8 cellular contexts compared by ENCODE assay signal in the genomic region with DNA sequence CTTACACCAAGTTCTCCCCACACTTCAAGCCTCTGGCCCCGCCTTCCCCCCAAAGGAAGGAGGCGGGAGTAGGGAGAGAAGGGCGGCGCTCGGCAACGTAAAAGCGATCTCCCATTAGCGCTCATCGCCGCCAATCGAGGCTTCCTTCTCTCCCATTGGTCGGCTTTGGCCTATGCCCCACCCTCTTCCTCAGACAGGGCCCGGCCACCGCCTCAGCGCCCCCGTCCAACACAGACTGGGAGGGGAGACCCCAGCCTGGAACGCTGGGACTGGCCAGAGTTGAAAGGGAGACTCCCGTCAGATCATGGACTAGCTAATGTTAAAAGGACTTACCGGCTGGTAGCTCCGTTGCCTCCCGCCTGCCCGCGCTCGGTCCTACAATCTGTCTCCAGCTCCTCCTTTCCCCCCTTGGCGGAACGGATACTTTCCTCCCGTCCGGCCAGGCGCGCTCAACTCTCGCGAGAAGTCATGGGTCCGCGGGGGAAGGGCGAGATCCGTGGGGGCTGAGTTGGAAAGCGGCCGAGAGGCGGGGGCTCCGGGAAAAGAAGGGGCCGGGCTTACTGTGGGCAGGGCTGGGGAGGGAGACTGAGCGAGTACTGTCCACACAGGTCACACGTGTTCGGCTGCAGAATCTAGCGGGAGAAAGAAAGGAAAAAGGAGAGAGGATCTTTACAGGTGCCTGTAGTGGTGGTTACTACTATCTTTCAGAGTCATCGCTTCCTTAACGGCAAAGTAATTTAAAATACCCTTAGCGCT. TPM values are rescaled to one million over a fixed set of nuclear protein-coding genes. Genes with fewer than 3 reads are reported as not detected.
DNase-seq lines count a peak whose midpoint lies in the region; ATAC-seq and TF ChIP-seq lines count a peak whose summit lies in the region.

TSS of gene ATF7 (minus strand) at position 437 of the 756 bp plus-strand sequence. CDS start 25,382 bp downstream, outside the sequence.

- H3K4me3 Mint-ChIP-seq in activated T-cell treated with anti-CD3 and anti-CD28 coated beads, Interleukin-2, amount 50 U/mL, for 4 hours: peak within 1 kb of the TSS; percentile 100

- H3K4me1 ChIP-seq in Panc1 (ENCODE audit: control insufficient read depth, insufficient read depth, low read length) (peaks cover 28% of the 10 kb centered on the region), esophagus (ENCODE audit: control insufficient read depth in 2 of 2, insufficient read depth in 2 of 2, low read length in 1 of 2) (no peaks in the 10 kb centered on the region), mucosa of stomach (ENCODE audit: control insufficient read depth, insufficient read depth, low read length) (peaks cover 8% of the 10 kb centered on the region)

- H3K9me3 ChIP-seq in Panc1 (ENCODE audit: control insufficient read depth, insufficient read depth, low read depth, low read length): no peaks in the 10 kb centered on the region
- H3K9me3 ChIP-seq in esophagus (ENCODE audit: control insufficient read depth in 2 of 2, insufficient read depth in 1 of 2, low read depth in 1 of 2, low read length in 1 of 2): no peaks in the 10 kb centered on the region
- no peaks in the 10 kb centered on the region for H3K9me3 ChIP-seq in mucosa of stomach (ENCODE audit: control insufficient read depth, low read length)

- DNase-seq in DMS53 (lab: John Stamatoyannopoulos, UW) (peak; percentile 98), KG1 (lab: John Stamatoyannopoulos, UW) (peak; percentile 74), Panc1 (ENCODE audit: low read depth, low spot score) (peak; percentile 96)
- DNase-seq in activated T-cell treated with anti-CD3 and anti-CD28 coated beads, Interleukin-2, amount 50 U/mL, for 4 hours: peak; percentile 99
- DNase-seq in stimulated activated CD8-positive, alpha-beta memory T cell treated with anti-CD3 and anti-CD28 coated beads, Interleukin-7, amount 100 ng/mL, for 1 hour (ENCODE audit: low read depth in 2 of 2): peak; percentile 95 to 98

- BruUV-seq in Panc1 (replicated peaks; lab: Mats Ljungman, UMichigan): TSS peak; percentile 90

- WGBS in esophagus, 2 donors: 0 to 1% methylated on average over 45 to 48 of the region's 48 CpGs

- POLR2A ChIA-PET in Panc1 (lab: Charles Lee): no interaction called here

- peak; percentile 94 for ATAC-seq in GM21723 (IDR thresholded peaks at IDR 0.05; ENCODE audit: unreplicated experiment)
- peak; percentile 98 for ATAC-seq in Panc1
- peak; percentile 96 to 98 for ATAC-seq in activated T-cell treated with anti-CD3 and anti-CD28 coated beads, Interleukin-2, amount 50 U/mL, for 4 hours

- CTCF ChIA-PET in Panc1 (lab: Charles Lee): interaction anchor here (0.6 kb wide), 1 partner anchor 30 kb away, joined by 3 read pairs; no protein-coding TSS in a partner anchor

- TF ChIP-seq CTCF in Panc1 (IDR thresholded peaks at IDR 0.05): no peak

- no peaks in the 10 kb centered on the region for H3K36me3 Mint-ChIP-seq in activated T-cell treated with anti-CD3 and anti-CD28 coated beads, Interleukin-2, amount 50 U/mL, for 4 hours (ENCODE audit: insufficient read depth)

- H3K27ac ChIP-seq in Panc1 (ENCODE audit: low read length): peak within 1 kb of the TSS; percentile 99
- peak within 1 kb of the TSS; percentile 90 to 98 for H3K27ac ChIP-seq in esophagus (ENCODE audit: low read depth in 2 of 2, low read length in 1 of 2)

- H3K27me3 ChIP-seq in Panc1 (ENCODE audit: control insufficient read depth, insufficient read depth, low read length) (no peaks in the 10 kb centered on the region), esophagus (ENCODE audit: control insufficient read depth in 1 of 2, insufficient read depth in 2 of 2, low read length in 2 of 2) (no peaks in the 10 kb centered on the region), mucosa of stomach (ENCODE audit: control insufficient read depth, insufficient read depth, low read length) (no peaks in the 10 kb centered on the region)

- H3K9ac ChIP-seq in mucosa of stomach (ENCODE audit: low read length): peak within 1 kb of the TSS; percentile 93

- H3K9me3 Mint-ChIP-seq in activated T-cell treated with anti-CD3 and anti-CD28 coated beads, Interleukin-2, amount 50 U/mL, for 4 hours: no peaks in the 10 kb centered on the region

- H3K4me3 ChIP-seq in Panc1 (ENCODE audit: low read depth in 2 of 2, low read length in 2 of 2): peak within 1 kb of the TSS; percentile 78 to 96
- peak within 1 kb of the TSS; percentile 73 to 89 for H3K4me3 ChIP-seq in esophagus (ENCODE audit: low read depth in 1 of 2, low read length in 2 of 2)
- peak within 1 kb of the TSS; percentile 88 for H3K4me3 ChIP-seq in mucosa of stomach (ENCODE audit: low read length)

- H3K27me3 Mint-ChIP-seq in activated T-cell treated with anti-CD3 and anti-CD28 coated beads, Interleukin-2, amount 50 U/mL, for 4 hours (ENCODE audit: low read depth): no peaks in the 10 kb centered on the region

- H3K36me3 ChIP-seq in Panc1 (ENCODE audit: control insufficient read depth, insufficient read depth, low read length): peaks cover 2% of the 10 kb centered on the region; the same call in 1 of the 2 replicates
- H3K36me3 ChIP-seq in esophagus (ENCODE audit: control insufficient read depth in 2 of 2, insufficient read depth in 2 of 2, low read length in 1 of 2): no peaks in the 10 kb centered on the region
- no peaks in the 10 kb centered on the region for H3K36me3 ChIP-seq in mucosa of stomach (ENCODE audit: control insufficient read depth, insufficient read depth, low read length)

- H3K4me1 Mint-ChIP-seq in activated T-cell treated with anti-CD3 and anti-CD28 coated beads, Interleukin-2, amount 50 U/mL, for 4 hours (ENCODE audit: low read depth): peaks cover 46% of the 10 kb centered on the region

- intact Hi-C loops in Panc1 (cut with micrococcal nuclease; ENCODE audit: unreplicated experiment): no loop called here

- in situ Hi-C loops in Panc1 (cut with HindIII; ENCODE audit: low pct_unique_long_range_greater_than_20kb, low sequenced_read_pairs): no loop called here

RNA-seq across cellular contexts. Expression of gene ATF7, which starts in this region (rescaled TPM):
- total RNA-seq in Panc1 (2021; ENCODE audit: unreplicated experiment): 29.5 TPM
- 15.8 TPM for polyA plus RNA-seq in Panc1 (2012; ENCODE audit: insufficient read length)
- 10 to 100 TPM; 19.2 to 23.2 (median 20.9) TPM for total RNA-seq in activated T-cell treated with anti-CD3 and anti-CD28 coated beads, Interleukin-2, amount 50 U/mL, for 4 hours
- polyA plus RNA-seq in esophagus: 10 to 100 TPM; 15.9 to 23.5 TPM

Comparison
In these comparisons a context has a peak if more than half of its experiments do, and no peak if none do; other contexts are left out.
1. Peak in every context shown above with its lines: DNase-seq, ATAC-seq, H3K4me3 ChIP-seq and H3K27ac ChIP-seq.